8 cellular contexts compared by ENCODE assay signal in the genomic region with DNA sequence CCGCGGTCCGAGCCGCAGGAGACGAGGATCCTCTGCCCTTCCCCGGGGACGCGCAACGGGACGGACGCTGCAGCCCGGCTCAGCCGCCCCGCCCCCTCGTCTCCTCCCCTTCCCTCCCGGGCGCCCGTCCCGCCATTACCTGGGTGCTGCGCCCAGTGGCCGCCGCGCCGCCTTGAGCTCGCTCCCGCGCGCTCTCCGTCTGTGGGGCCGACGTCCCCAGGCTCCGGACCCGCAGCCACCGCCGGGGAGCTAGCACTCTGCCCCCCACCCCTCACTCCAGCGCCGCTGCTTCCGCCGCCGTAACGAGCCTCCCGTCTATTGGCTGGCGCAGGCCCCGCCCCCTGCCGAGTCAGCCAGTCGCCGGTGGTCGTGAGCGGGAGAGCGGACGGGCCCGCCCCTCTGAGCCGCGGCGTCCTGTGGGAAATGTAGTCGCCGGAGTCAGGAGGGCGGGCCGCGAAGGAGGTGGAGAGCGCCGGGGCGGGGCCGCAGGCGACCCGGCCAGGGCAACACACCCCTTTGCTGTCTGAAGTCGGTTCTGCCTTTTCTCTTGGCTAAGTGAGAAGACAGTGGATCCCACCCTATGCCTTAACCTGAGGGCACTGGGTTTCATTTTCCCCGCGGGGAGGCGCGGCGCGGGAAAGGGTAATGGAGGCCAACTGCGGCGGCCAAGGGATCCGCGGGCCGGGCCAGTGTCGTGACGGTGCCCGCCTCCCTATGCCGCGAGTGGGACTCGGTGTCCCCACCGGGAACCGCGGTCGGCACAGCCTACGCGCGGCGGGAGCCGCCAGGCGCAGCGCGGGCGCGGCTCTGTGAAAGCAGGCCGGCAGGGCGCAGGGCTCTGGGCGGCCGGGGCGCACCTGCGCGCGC. TPM values are rescaled to one million over a fixed set of nuclear protein-coding genes. Genes with fewer than 3 reads are reported as not detected.
DNase-seq lines count a peak whose midpoint lies in the region; ATAC-seq and TF ChIP-seq lines count a peak whose summit lies in the region.

A gene (minus strand): TSS at position 259 of the 867 bp plus-strand sequence. CDS start 1,767 bp downstream, outside the sequence.

- peaks cover 15% of the 10 kb centered on the region for H3K9me3 Mint-ChIP-seq in chondrocyte (ENCODE audit: low read depth)

- TF ChIP-seq CTCF in chondrocyte (IDR thresholded peaks at IDR 0.05) (peak; percentile 36), kidney epithelial cell (IDR thresholded peaks at IDR 0.05; ENCODE audit: insufficient read depth, low read length, poor library complexity, severe bottlenecking) (no peak)

- peak within 1 kb of the TSS; percentile 86 for H3K27ac ChIP-seq in BLaER1

- H3K4me2 ChIP-seq in BLaER1: peak within 1 kb of the TSS; percentile 87

- H4K20me1 ChIP-seq in BLaER1: peaks cover 24% of the 10 kb centered on the region

- peak within 1 kb of the TSS; percentile 90 for H3K9ac ChIP-seq in BLaER1

- H3K27ac Mint-ChIP-seq in chondrocyte (ENCODE audit: unreplicated experiment): peak within 1 kb of the TSS; percentile 90

- DNase-seq in GM19240 (ENCODE audit: insufficient read length, low spot score) (peak; percentile 91), NCI-H524 (lab: John Stamatoyannopoulos, UW) (peak; percentile 89 to 95), chondrocyte (ENCODE audit: low spot score) (peak; percentile 99), kidney epithelial cell (ENCODE audit: low read depth) (peak; percentile 65)
- peak; percentile 95 to 97 for DNase-seq in activated CD4-positive, alpha-beta T cell treated with anti-CD3 and anti-CD28 coated beads for 24 hours (ENCODE audit: low read depth in 2 of 2)
- peak; percentile 99 for DNase-seq in stimulated activated CD4-positive, alpha-beta T cell treated with anti-CD3 and anti-CD28 coated beads, Interleukin-15, amount 100 ng/mL, for 24 hours

- peaks cover 16% of the 10 kb centered on the region for H3K36me3 ChIP-seq in BLaER1
- no peaks in the 10 kb centered on the region for H3K36me3 ChIP-seq in kidney epithelial cell (ENCODE audit: control insufficient read depth, insufficient read depth, low read length)

- no peaks in the 10 kb centered on the region for H3K27me3 Mint-ChIP-seq in chondrocyte (ENCODE audit: low read depth)

- H3K9me3 ChIP-seq in BLaER1: peaks cover 20% of the 10 kb centered on the region

- peaks cover 3% of the 10 kb centered on the region for H3K36me3 Mint-ChIP-seq in chondrocyte (ENCODE audit: low read depth)

- H3K4me3 ChIP-seq in BLaER1 (peak within 1 kb of the TSS; percentile 95), kidney epithelial cell (ENCODE audit: low read depth, low read length) (peak within 1 kb of the TSS; percentile 99)

- H3K4me1 Mint-ChIP-seq in chondrocyte (ENCODE audit: low read depth): peaks cover 14% of the 10 kb centered on the region

- H3K4me1 ChIP-seq in BLaER1: peaks cover 21% of the 10 kb centered on the region

- H3K27me3 ChIP-seq in BLaER1 (no peaks in the 10 kb centered on the region), kidney epithelial cell (ENCODE audit: control insufficient read depth, insufficient read depth, low read length) (no peaks in the 10 kb centered on the region)

- ATAC-seq in HG03457 (IDR thresholded peaks at IDR 0.05; ENCODE audit: unreplicated experiment): peak; percentile 83

- peak within 1 kb of the TSS; percentile 94 for H3K4me3 Mint-ChIP-seq in chondrocyte (ENCODE audit: unreplicated experiment)

RNA-seq across cellular contexts. Expression of the gene that starts here (rescaled TPM):
- 17.1 to 23.1 TPM (median 18.9 TPM) in 3 replicates for total RNA-seq in chondrocyte
- 6.6 and 9.3 TPM in 2 replicates for total RNA-seq in kidney epithelial cell

Comparison
In these comparisons a context has a peak if more than half of its experiments do, and no peak if none do; other contexts are left out.
1. Peak in every context shown above with its lines: DNase-seq, ATAC-seq, H3K4me3 ChIP-seq and H3K27ac ChIP-seq.